ENCODE assay signal across 9 cellular contexts in genomic region chr10:75395171-75395954, GRCh38. TPM values are rescaled to one million over a fixed set of nuclear protein-coding genes. Genes with fewer than 3 reads are reported as not detected.
DNase-seq lines count a peak whose midpoint lies in the region; ATAC-seq and TF ChIP-seq lines count a peak whose summit lies in the region.
"Had no signal": no experiment of that assay in that cellular context is flagged by ENCODE, and none has a peak within 500 bp of the region (broad histone marks: within the 10 kb centered on the region; RNA-seq: fewer than 3 reads in every experiment).

No MANE protein-coding gene starts in this region.

- H3K36me3 ChIP-seq in HCT116 (ENCODE audit: control insufficient read depth in 1 of 2, insufficient read depth in 2 of 2, low read length in 2 of 2) (peaks cover 0 to 12% of the 10 kb centered on the region in 2 experiments; a peak in 1 of 4 replicates), thoracic aorta (peaks cover 5% of the 10 kb centered on the region)

- H3K9ac ChIP-seq in HCT116 (ENCODE audit: low read length), result peak overlapping the region; percentile 92

- H3K4me1 ChIP-seq in HCT116 (ENCODE audit: control insufficient read depth in 1 of 2, insufficient read depth in 2 of 2, low read length in 2 of 2) (peaks cover 15 to 37% of the 10 kb centered on the region in 2 experiments; a peak in 3 of 4 replicates), thoracic aorta (ENCODE audit: control insufficient read depth in 1 of 2, low read depth in 2 of 2) (peaks cover 0 to 19% of the 10 kb centered on the region in 2 donors)

- peak overlapping the region; percentile 84 for H2AFZ ChIP-seq in HCT116 (ENCODE audit: low read depth, low read length, poor library complexity, severe bottlenecking)

- H3K4me1 Mint-ChIP-seq in central memory CD8-positive, alpha-beta T cell, result peaks cover 14% of the 10 kb centered on the region

- H3K9me2 ChIP-seq in HCT116 (ENCODE audit: insufficient read depth), result no peaks in the 10 kb centered on the region

- ATAC-seq in HCT116 (peak; percentile 65), left lobe of liver (peak; percentile 56), thoracic aorta (ENCODE audit: insufficient number of reproducible peaks, low FRiP score, low read depth) (no peak), GM19452 (IDR thresholded peaks at IDR 0.05; ENCODE audit: unreplicated experiment) (no peak), HG02870 (IDR thresholded peaks at IDR 0.05; ENCODE audit: unreplicated experiment) (no peak)
- no peak for ATAC-seq in central memory CD8-positive, alpha-beta T cell (replicated peaks; ENCODE audit: extremely low read depth, poor library complexity, severe bottlenecking)

- TF ChIP-seq RAD21 in HCT116 (IDR thresholded peaks at IDR 0.05; ENCODE audit: low read depth), result no peak

- intact Hi-C loops in HCT116 (cut with micrococcal nuclease), result loop anchor here (1.0 kb wide), 2 partner anchors 119 to 641 kb away; no protein-coding TSS in a partner anchor

- CTCF ChIA-PET in HCT116 (lab: Charles Lee), result interaction anchor here (0.6 to 2.8 kb wide), 18 partner anchors 9 to 908 kb away, joined by 3 to 26 read pairs (median 4); partner anchors contain the start of genes COMTD1 and LRMDA

- H4K20me1 ChIP-seq in HCT116 (ENCODE audit: insufficient read depth), result no peaks in the 10 kb centered on the region

- peak overlapping the region; percentile 71 to 81 for H3K4me3 ChIP-seq in HCT116 (replicated peaks in 1 of 2; ENCODE audit: low read depth in 1 of 2, low read length in 2 of 2)
- H3K4me3 ChIP-seq in thoracic aorta, result peak overlapping the region; percentile 84

- BruUV-seq in HCT116 (replicated peaks; lab: Mats Ljungman, UMichigan), result no TSS peak

- TF ChIP-seq CTCF in HCT116 (IDR thresholded peaks at IDR 0.05 in 2 of 3, conservative IDR thresholded peaks at IDR 0.05 in 1 of 3; ENCODE audit: borderline replicate concordance in 1 of 3, insufficient read depth in 1 of 3, low read depth in 2 of 3, low read length in 2 of 3), result peak in 2 of 3 experiments; percentile 80 to 89; a peak in 4 of 6 replicates
- TF ChIP-seq CTCF in thoracic aorta (IDR thresholded peaks at IDR 0.05), result peak; percentile 89

- POLR2A ChIA-PET in HCT116 (lab: Charles Lee), result interaction anchor here (1.4 to 1.5 kb wide), 2 partner anchors 118 to 120 kb away, joined by 3 to 6 read pairs; no protein-coding TSS in a partner anchor

- H3K9me3 Mint-ChIP-seq in central memory CD8-positive, alpha-beta T cell, result no peaks in the 10 kb centered on the region

- peaks cover 65% of the 10 kb centered on the region for H3K27me3 Mint-ChIP-seq in central memory CD8-positive, alpha-beta T cell

- peak overlapping the region; percentile 11 for H3K27ac Mint-ChIP-seq in central memory CD8-positive, alpha-beta T cell (ENCODE audit: low read depth)

- H3K9me3 ChIP-seq in HCT116 (ENCODE audit: control insufficient read depth in 1 of 2, insufficient read depth in 1 of 2, low read depth in 1 of 2, low read length in 2 of 2), result no peaks in the 10 kb centered on the region
- no peaks in the 10 kb centered on the region for H3K9me3 ChIP-seq in thoracic aorta

- peak; percentile 35 for TF ChIP-seq POLR2A in HCT116 (IDR thresholded peaks at IDR 0.05; ENCODE audit: borderline replicate concordance, extremely low read depth, insufficient read depth, insufficient read length)

- DNase-seq in AG20443 (ENCODE audit: low spot score), result peak; percentile 89
- DNase-seq in HCT116 (ENCODE audit: low read depth, low spot score), result no peak
- no peak for DNase-seq in central memory CD8-positive, alpha-beta T cell (ENCODE audit: low spot score in 2 of 2)
- peak; percentile 57 for DNase-seq in left lobe of liver (ENCODE audit: low spot score)
- DNase-seq in thoracic aorta (ENCODE audit: low spot score), result no peak
- DNase-seq in stimulated activated naive CD4-positive, alpha-beta T cell treated with Interleukin-2 at 50 U/mL for 16 hours (lab: John Stamatoyannopoulos, UW), result no peak

- H3K4me3 Mint-ChIP-seq in central memory CD8-positive, alpha-beta T cell, result peak overlapping the region; percentile 1

- H3K27me3 ChIP-seq in HCT116 (ENCODE audit: insufficient read depth, low read length) (no peaks in the 10 kb centered on the region), thoracic aorta (replicated peaks; ENCODE audit: insufficient read depth) (no peaks in the 10 kb centered on the region)

- H3K4me2 ChIP-seq in HCT116 (ENCODE audit: low read length), result peak overlapping the region; percentile 100

- H3K27ac ChIP-seq in HCT116 (ENCODE audit: low read depth, low read length), result peak overlapping the region; percentile 93
- peak overlapping the region; percentile 17 to 99 for H3K27ac ChIP-seq in thoracic aorta
- H3K27ac ChIP-seq: HL-60 had no signal

- RAD21 ChIA-PET in HCT116 (lab: Charles Lee; ENCODE audit: low non-redundant PET in 1 of 2, low total read pairs in 2 of 2, uncharacterized antibody in 2 of 2, unreplicated experiment in 2 of 2), result interaction anchor here (1.0 to 1.6 kb wide), 3 partner anchors 36 to 641 kb away, joined by 3 to 7 read pairs (median 3); no protein-coding TSS in a partner anchor

- peaks cover 6% of the 10 kb centered on the region for H3K36me3 Mint-ChIP-seq in central memory CD8-positive, alpha-beta T cell (ENCODE audit: insufficient read depth)

- H3K79me2 ChIP-seq in HCT116 (ENCODE audit: insufficient read depth, low read length), result peaks cover 42% of the 10 kb centered on the region

TF ChIP-seq in HCT116, 20 proteins besides CTCF, POLR2A, EP300 and RAD21:
- TF ChIP-seq ZFX (IDR thresholded peaks at IDR 0.05) (no peak), YY1 (IDR thresholded peaks at IDR 0.05; ENCODE audit: extremely low read depth, insufficient replicate concordance, low read depth, low read length) (no peak), CEBPB (IDR thresholded peaks at IDR 0.05; ENCODE audit: low read depth) (no peak), ELF1 (IDR thresholded peaks at IDR 0.05; ENCODE audit: borderline replicate concordance, low read depth) (no peak), POLR2AphosphoS5 (IDR thresholded peaks at IDR 0.05; ENCODE audit: low read depth, low read length) (peak; percentile 57), ATF3 (IDR thresholded peaks at IDR 0.05) (no peak), TCF7L2 (IDR thresholded peaks at IDR 0.05; ENCODE audit: borderline replicate concordance, extremely low read depth, insufficient read depth, insufficient read length) (no peak)

RNA-seq across cellular contexts. Expression of gene ZNF503, which starts 6.2 kb away (rescaled TPM):
- total RNA-seq in HCT116 (2021; ENCODE audit: unreplicated experiment) (30.4 TPM), left lobe of liver (7.3 TPM), thoracic aorta (10 to 100 TPM; 28.8 to 42.3 TPM)
- 18.7 and 21.4 TPM in 2 replicates for polyA plus RNA-seq in HCT116 (2012)

RNA-seq across cellular contexts. Expression of gene LRMDA, which starts 36.1 kb away (rescaled TPM):
- total RNA-seq in HCT116 (2021; ENCODE audit: unreplicated experiment), result 4.8 TPM
- polyA plus RNA-seq in HCT116 (2012), result 4.3 and 4.8 TPM in 2 replicates
- 9.1 TPM for total RNA-seq in left lobe of liver
- 10 to 100 TPM in 1 of 2 donors, 1 to 10 TPM in 1; 8.3 to 36.6 TPM for total RNA-seq in thoracic aorta

Comparison
In these comparisons a context has a peak if more than half of its experiments do, and no peak if none do; other contexts are left out.
1. DNase-seq: peak in AG20443 (single experiment) and left lobe of liver (single experiment); none in HCT116 (single experiment), central memory CD8-positive, alpha-beta T cell (0 of 2), thoracic aorta (single experiment) and stimulated activated naive CD4-positive, alpha-beta T cell treated with Interleukin-2 at 50 U/mL for 16 hours (single experiment).
2. ATAC-seq: peak in HCT116 (single experiment) and left lobe of liver (single experiment); none in central memory CD8-positive, alpha-beta T cell (single experiment), thoracic aorta (single experiment), GM19452 (single experiment) and HG02870 (single experiment).